17 cellular contexts compared by ENCODE assay signal in genomic region chr3:195175076-195175475, GRCh38.
DNase-seq lines count a peak whose midpoint lies in the region; ATAC-seq and TF ChIP-seq lines count a peak whose summit lies in the region.
"Had no signal": no experiment of that assay in that cellular context is flagged by ENCODE, and none has a peak within 500 bp of the region (broad histone marks: within the 10 kb centered on the region; RNA-seq: fewer than 3 reads in every experiment).

No MANE protein-coding gene starts in this region.

- H3K27ac Mint-ChIP-seq in GM23338 (peak overlapping the region; percentile 27; the same call in 1 of the 2 replicates), chondrocyte (ENCODE audit: unreplicated experiment) (peak overlapping the region; percentile 33), neural crest cell (ENCODE audit: unreplicated experiment) (peak overlapping the region; percentile 70)
- H3K27ac Mint-ChIP-seq in stimulated activated memory B cell treated with anti-CD40 and anti-IgM and Interleukin-4, amounts not matched to agents 10 μg/mL and 1 μg/mL and 100 μg/mL, for 72 hours: peak overlapping the region; percentile 32
- H3K27ac Mint-ChIP-seq: CD8-positive, alpha-beta memory T cell; HFFc6 had no signal

- H3K4me2 ChIP-seq in GM23338: no peak overlapping the region
- H3K4me2 ChIP-seq: A549 had no signal

- H2AFZ ChIP-seq in GM23338: no peak overlapping the region

- no peak for ATAC-seq in GM23338
- no peak for ATAC-seq in stimulated activated memory B cell treated with anti-CD40 and anti-IgM and Interleukin-4, amounts not matched to agents 10 μg/mL and 1 μg/mL and 100 μg/mL, for 72 hours
- no peak for ATAC-seq in activated T-cell treated with anti-CD3 and anti-CD28 coated beads, Interleukin-2, amount 50 U/mL, for 4 hours
- ATAC-seq in GM19328 (IDR thresholded peaks at IDR 0.05; ENCODE audit: unreplicated experiment): no peak
- ATAC-seq: A549, K562 had no signal

- peaks cover 38% of the 10 kb centered on the region for H3K4me1 Mint-ChIP-seq in GM23338
- peaks cover 26% of the 10 kb centered on the region for H3K4me1 Mint-ChIP-seq in chondrocyte (ENCODE audit: low read depth)
- peaks cover 32% of the 10 kb centered on the region for H3K4me1 Mint-ChIP-seq in neural crest cell
- H3K4me1 Mint-ChIP-seq in stimulated activated memory B cell treated with anti-CD40 and anti-IgM and Interleukin-4, amounts not matched to agents 10 μg/mL and 1 μg/mL and 100 μg/mL, for 72 hours: peaks cover 6% of the 10 kb centered on the region
- peaks cover 2% of the 10 kb centered on the region for H3K4me1 Mint-ChIP-seq in activated T-cell treated with anti-CD3 and anti-CD28 coated beads, Interleukin-2, amount 50 U/mL, for 4 hours (ENCODE audit: low read depth)

- H3K36me3 Mint-ChIP-seq in GM23338 (ENCODE audit: low read depth) (peaks cover 18% of the 10 kb centered on the region), chondrocyte (ENCODE audit: low read depth) (peaks cover 11% of the 10 kb centered on the region), neural crest cell (ENCODE audit: low read depth) (peaks cover 11% of the 10 kb centered on the region)
- H3K36me3 Mint-ChIP-seq in stimulated activated memory B cell treated with anti-CD40 and anti-IgM and Interleukin-4, amounts not matched to agents 10 μg/mL and 1 μg/mL and 100 μg/mL, for 72 hours: peaks cover 34% of the 10 kb centered on the region
- peaks cover 14% of the 10 kb centered on the region for H3K36me3 Mint-ChIP-seq in activated T-cell treated with anti-CD3 and anti-CD28 coated beads, Interleukin-2, amount 50 U/mL, for 4 hours (ENCODE audit: insufficient read depth)

- H3K27me3 Mint-ChIP-seq in GM23338 (ENCODE audit: insufficient read depth, low read depth, poor library complexity) (peaks cover 3% of the 10 kb centered on the region), chondrocyte (ENCODE audit: low read depth) (no peaks in the 10 kb centered on the region), neural crest cell (ENCODE audit: low read depth) (no peaks in the 10 kb centered on the region)
- no peaks in the 10 kb centered on the region for H3K27me3 Mint-ChIP-seq in stimulated activated memory B cell treated with anti-CD40 and anti-IgM and Interleukin-4, amounts not matched to agents 10 μg/mL and 1 μg/mL and 100 μg/mL, for 72 hours
- no peaks in the 10 kb centered on the region for H3K27me3 Mint-ChIP-seq in activated T-cell treated with anti-CD3 and anti-CD28 coated beads, Interleukin-2, amount 50 U/mL, for 4 hours (ENCODE audit: low read depth)
- H3K27me3 Mint-ChIP-seq: CD8-positive, alpha-beta memory T cell had no signal

- no peaks in the 10 kb centered on the region for H3K27me3 ChIP-seq in GM23338 (ENCODE audit: insufficient read depth)

- no peak overlapping the region for H3K4me3 ChIP-seq in GM23338
- H3K4me3 ChIP-seq: A549, HAP-1, K562 had no signal

- no peaks in the 10 kb centered on the region for H4K20me1 ChIP-seq in GM23338 (replicated peaks; ENCODE audit: insufficient read depth)

- no peaks in the 10 kb centered on the region for H3K9me2 ChIP-seq in GM23338 (ENCODE audit: insufficient read depth)

- H3K79me2 ChIP-seq in GM23338 (replicated peaks; ENCODE audit: insufficient read depth): peaks cover 11% of the 10 kb centered on the region

- H3F3A ChIP-seq in GM23338 (replicated peaks; ENCODE audit: low read depth): no peaks in the 10 kb centered on the region

- no peak for TF ChIP-seq CTCF in GM23338 (conservative IDR thresholded peaks at IDR 0.05; ENCODE audit: low read depth in 2 of 2)
- TF ChIP-seq CTCF in chondrocyte (IDR thresholded peaks at IDR 0.05): no peak
- no peak for TF ChIP-seq CTCF in neural crest cell (conservative IDR thresholded peaks at IDR 0.05)

- H3K9me3 Mint-ChIP-seq in GM23338 (no peaks in the 10 kb centered on the region), chondrocyte (ENCODE audit: low read depth) (no peaks in the 10 kb centered on the region), neural crest cell (no peaks in the 10 kb centered on the region)
- H3K9me3 Mint-ChIP-seq in stimulated activated memory B cell treated with anti-CD40 and anti-IgM and Interleukin-4, amounts not matched to agents 10 μg/mL and 1 μg/mL and 100 μg/mL, for 72 hours: no peaks in the 10 kb centered on the region
- no peaks in the 10 kb centered on the region for H3K9me3 Mint-ChIP-seq in activated T-cell treated with anti-CD3 and anti-CD28 coated beads, Interleukin-2, amount 50 U/mL, for 4 hours
- H3K9me3 Mint-ChIP-seq: CD8-positive, alpha-beta memory T cell; HFFc6 had no signal

- no peak overlapping the region for H3K4me3 Mint-ChIP-seq in GM23338
- no peak overlapping the region for H3K4me3 Mint-ChIP-seq in chondrocyte (ENCODE audit: unreplicated experiment)
- no peak overlapping the region for H3K4me3 Mint-ChIP-seq in neural crest cell
- no peak overlapping the region for H3K4me3 Mint-ChIP-seq in stimulated activated memory B cell treated with anti-CD40 and anti-IgM and Interleukin-4, amounts not matched to agents 10 μg/mL and 1 μg/mL and 100 μg/mL, for 72 hours
- H3K4me3 Mint-ChIP-seq in activated T-cell treated with anti-CD3 and anti-CD28 coated beads, Interleukin-2, amount 50 U/mL, for 4 hours: no peak overlapping the region
- H3K4me3 Mint-ChIP-seq: CD8-positive, alpha-beta memory T cell; HFFc6 had no signal

- H3K27ac ChIP-seq in GM23338 (ENCODE audit: low read depth): no peak overlapping the region
- H3K27ac ChIP-seq: A549, HL-60 had no signal

- DNase-seq in GM23338 (ENCODE audit: low spot score): no peak
- no peak for DNase-seq in chondrocyte (ENCODE audit: low spot score)
- DNase-seq in neural crest cell (ENCODE audit: low read depth, low spot score): no peak
- DNase-seq in activated T-cell treated with anti-CD3 and anti-CD28 coated beads, Interleukin-2, amount 50 U/mL, for 4 hours: no peak
- no peak for DNase-seq in NCI-H1436 treated with DMSO at 0.1 percent for 48 hours (lab: John Stamatoyannopoulos, UW)
- DNase-seq: Caco-2; CD8-positive, alpha-beta memory T cell; DMS53; GF-D8; GOT3; HFFc6 had no signal

- H3K4me1 ChIP-seq in GM23338 (ENCODE audit: insufficient read depth): peaks cover 12% of the 10 kb centered on the region
- H3K4me1 ChIP-seq: A549, Caco-2, HAP-1 had no signal

- H3K36me3 ChIP-seq in GM23338 (ENCODE audit: insufficient read depth): no peaks in the 10 kb centered on the region
- H3K36me3 ChIP-seq: HAP-1 had no signal

TF ChIP-seq in GM23338, 12 proteins besides CTCF, POLR2A, EP300 and RAD21 (continues in another document):
- TF ChIP-seq POLR2AphosphoS5 (IDR thresholded peaks at IDR 0.05; ENCODE audit: low read depth) (no peak), ZNF331 (CRISPR knock-in tag; IDR thresholded peaks at IDR 0.05; ENCODE audit: low read depth) (no peak), JUNB (IDR thresholded peaks at IDR 0.05; ENCODE audit: unreplicated experiment) (no peak), EZH2 (IDR thresholded peaks at IDR 0.05; ENCODE audit: low read depth, unreplicated experiment) (no peak), STAT1 (IDR thresholded peaks at IDR 0.05; ENCODE audit: unreplicated experiment) (no peak)
- TF ChIP-seq, protein P1, sequence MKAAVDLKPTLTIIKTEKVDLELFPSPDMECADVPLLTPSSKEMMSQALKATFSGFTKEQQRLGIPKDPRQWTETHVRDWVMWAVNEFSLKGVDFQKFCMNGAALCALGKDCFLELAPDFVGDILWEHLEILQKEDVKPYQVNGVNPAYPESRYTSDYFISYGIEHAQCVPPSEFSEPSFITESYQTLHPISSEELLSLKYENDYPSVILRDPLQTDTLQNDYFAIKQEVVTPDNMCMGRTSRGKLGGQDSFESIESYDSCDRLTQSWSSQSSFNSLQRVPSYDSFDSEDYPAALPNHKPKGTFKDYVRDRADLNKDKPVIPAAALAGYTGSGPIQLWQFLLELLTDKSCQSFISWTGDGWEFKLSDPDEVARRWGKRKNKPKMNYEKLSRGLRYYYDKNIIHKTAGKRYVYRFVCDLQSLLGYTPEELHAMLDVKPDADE (IDR thresholded peaks at IDR 0.05): no peak
